8 cellular contexts compared by ENCODE assay signal in genomic region chr20:36754656-36755222, GRCh38. TPM values are rescaled to one million over a fixed set of nuclear protein-coding genes. Genes with fewer than 3 reads are reported as not detected.
DNase-seq lines count a peak whose midpoint lies in the region; ATAC-seq, FAIRE-seq and TF ChIP-seq lines count a peak whose summit lies in the region.

No MANE protein-coding gene starts in this region.

- H3K9me1 ChIP-seq in keratinocyte (ENCODE audit: control insufficient read depth, extremely low read depth, insufficient read depth, low read length): no peaks in the 10 kb centered on the region

- no peak for FAIRE-seq in keratinocyte (lab: Jason Lieb, UNC)

- H3K36me3 ChIP-seq in mammary epithelial cell (ENCODE audit: insufficient read depth, low read length) (peaks cover 24% of the 10 kb centered on the region), keratinocyte (ENCODE audit: control insufficient read depth in 2 of 2, extremely low read depth in 1 of 2, insufficient read depth in 2 of 2, low read length in 2 of 2) (peaks cover 0 to 23% of the 10 kb centered on the region in 2 experiments)

- H3K4me2 ChIP-seq in mammary epithelial cell (ENCODE audit: insufficient read depth, low read depth, low read length) (no peak overlapping the region), keratinocyte (ENCODE audit: control insufficient read depth, extremely low read depth, insufficient read depth, low read depth, low read length) (no peak overlapping the region)

- intact Hi-C loops in mammary epithelial cell (cut with micrococcal nuclease): loop anchor here (1.0 to 2.0 kb wide), 5 partner anchors 37 to 551 kb away; no protein-coding TSS in a partner anchor

- H3K27me3 ChIP-seq in mammary epithelial cell (ENCODE audit: insufficient read depth, low read length): no peaks in the 10 kb centered on the region
- no peaks in the 10 kb centered on the region for H3K27me3 ChIP-seq in keratinocyte (ENCODE audit: control insufficient read depth, extremely low read depth, insufficient read depth, low read length)

- no peaks in the 10 kb centered on the region for H3K27me3 Mint-ChIP-seq in activated CD8-positive, alpha-beta memory T cell treated with anti-CD3 and anti-CD28 coated beads, Interleukin-2, amount 10 ng/mL, durations not matched to agents 7 days and 5 days

- no peak overlapping the region for H3K27ac ChIP-seq in mammary epithelial cell (ENCODE audit: insufficient read depth, low read depth, low read length)
- no peak overlapping the region for H3K27ac ChIP-seq in keratinocyte (ENCODE audit: control insufficient read depth, insufficient read depth, low read length)

- H3K4me1 Mint-ChIP-seq in activated CD8-positive, alpha-beta memory T cell treated with anti-CD3 and anti-CD28 coated beads, Interleukin-2, amount 10 ng/mL, durations not matched to agents 7 days and 5 days: peaks cover 14% of the 10 kb centered on the region

- no TSS peak for BruUV-seq in mammary epithelial cell (replicated peaks; lab: Mats Ljungman, UMichigan)

- H3K27ac Mint-ChIP-seq in activated CD8-positive, alpha-beta memory T cell treated with anti-CD3 and anti-CD28 coated beads, Interleukin-2, amount 10 ng/mL, durations not matched to agents 7 days and 5 days: no peak overlapping the region

- CTCF ChIA-PET in activated CD8-positive, alpha-beta memory T cell treated with anti-CD3 and anti-CD28 coated beads, Interleukin-2, amount 10 ng/mL, durations not matched to agents 7 days and 5 days (lab: Charles Lee): interaction anchor here (0.6 to 5.8 kb wide), 34 partner anchors 8 to 350 kb away, joined by 3 to 31 read pairs (median 4); partner anchors contain the start of genes DSN1, NDRG3, RAB5IF and SLA2
- CTCF ChIA-PET in mammary epithelial cell (lab: Charles Lee; ENCODE audit: low non-redundant PET): no interaction called here

- WGBS in mammary epithelial cell (ENCODE audit: low coverage, missing lambda C conversion rate): 0% methylated on average over 1 of the region's 2 CpGs

- H3K4me3 Mint-ChIP-seq in activated CD8-positive, alpha-beta memory T cell treated with anti-CD3 and anti-CD28 coated beads, Interleukin-2, amount 10 ng/mL, durations not matched to agents 7 days and 5 days: no peak overlapping the region

- H4K20me1 ChIP-seq in mammary epithelial cell (ENCODE audit: insufficient read depth, low read length) (no peaks in the 10 kb centered on the region), keratinocyte (ENCODE audit: control insufficient read depth, extremely low read depth, insufficient read depth, low read length) (no peaks in the 10 kb centered on the region)

- dilution Hi-C loops in mammary epithelial cell (cut with HindIII; ENCODE audit: low sequenced_read_pairs): loop anchor here (10.0 kb wide), 1 partner anchor 140 kb away; no protein-coding TSS in a partner anchor
- dilution Hi-C loops in keratinocyte (cut with MboI; ENCODE audit: extremely low pct_ligation_motif_present, low sequenced_read_pairs): no loop called here

- H3K4me1 ChIP-seq in mammary epithelial cell (ENCODE audit: insufficient read depth, low read length) (no peaks in the 10 kb centered on the region), keratinocyte (ENCODE audit: control insufficient read depth, extremely low read depth, insufficient read depth, low read length) (no peaks in the 10 kb centered on the region)

- in situ Hi-C loops in mammary epithelial cell (cut with MboI; ENCODE audit: low sequenced_read_pairs in 2 of 2): loop anchor here in 1 of 2 donors (10.0 kb wide), 1 partner anchor 200 kb away; no protein-coding TSS in a partner anchor

- H3K4me3 ChIP-seq in mammary epithelial cell (replicated peaks in 1 of 3; ENCODE audit: insufficient read depth in 1 of 3, low read depth in 2 of 3, low read length in 3 of 3) (no peak overlapping the region), keratinocyte (ENCODE audit: control insufficient read depth in 2 of 3, extremely low read depth in 1 of 3, insufficient read depth in 2 of 3, low read depth in 1 of 3, low read length in 3 of 3) (no peak overlapping the region)

- peak; percentile 85 for ATAC-seq in activated CD8-positive, alpha-beta memory T cell treated with anti-CD3 and anti-CD28 coated beads, Interleukin-2, amount 10 ng/mL, durations not matched to agents 7 days and 5 days
- ATAC-seq in GM18870 (IDR thresholded peaks at IDR 0.05; ENCODE audit: unreplicated experiment): no peak

- H2AFZ ChIP-seq in mammary epithelial cell (ENCODE audit: low read depth, low read length): no peak overlapping the region
- H2AFZ ChIP-seq in keratinocyte (ENCODE audit: control insufficient read depth, low read length): no peak overlapping the region

- no peaks in the 10 kb centered on the region for H3K9me3 Mint-ChIP-seq in activated CD8-positive, alpha-beta memory T cell treated with anti-CD3 and anti-CD28 coated beads, Interleukin-2, amount 10 ng/mL, durations not matched to agents 7 days and 5 days (ENCODE audit: low read depth)

- H3K9ac ChIP-seq in mammary epithelial cell (ENCODE audit: insufficient read depth, low read length): no peak overlapping the region
- no peak overlapping the region for H3K9ac ChIP-seq in keratinocyte (ENCODE audit: control insufficient read depth, extremely low read depth, insufficient read depth, low read length)

- H3K9me3 ChIP-seq in mammary epithelial cell (replicated peaks; ENCODE audit: insufficient read depth, low read length): no peaks in the 10 kb centered on the region
- no peaks in the 10 kb centered on the region for H3K9me3 ChIP-seq in keratinocyte (ENCODE audit: control insufficient read depth, low read depth, low read length)

- TF ChIP-seq CTCF in mammary epithelial cell (conservative IDR thresholded peaks at IDR 0.05 in 1 of 2, IDR thresholded peaks at IDR 0.05 in 1 of 2; ENCODE audit: extremely low read depth in 1 of 2, insufficient read depth in 1 of 2, low read depth in 1 of 2, low read length in 2 of 2) (peak; percentile 82 to 83), keratinocyte (optimal IDR thresholded peaks at IDR 0.05 in 1 of 3, IDR thresholded peaks at IDR 0.05 in 1 of 3, conservative IDR thresholded peaks at IDR 0.05 in 1 of 3; ENCODE audit: extremely low read depth in 1 of 3, insufficient read depth in 2 of 3, low read length in 3 of 3) (peak; percentile 74 to 79 (median 76))

- DNase-seq in activated CD8-positive, alpha-beta memory T cell treated with anti-CD3 and anti-CD28 coated beads, Interleukin-2, amount 10 ng/mL, durations not matched to agents 7 days and 5 days: peak; percentile 65
- no peak for DNase-seq in activated CD8-positive, alpha-beta memory T cell treated with anti-CD3 and anti-CD28 coated beads for 24 hours
- DNase-seq in NCI-H1105 treated with DMSO at 0.1 percent for 48 hours (lab: John Stamatoyannopoulos, UW) (peak; percentile 50), T-helper 1 cell (peak in 4 of 5 donors; percentile 13 to 42 (median 24)), mammary epithelial cell (peak; percentile 53), keratinocyte (ENCODE audit: low read depth, low spot score) (peak; percentile 41)
- DNase-seq in stimulated activated CD4-positive, alpha-beta T cell treated with anti-CD3 and anti-CD28 coated beads, Interleukin-2, amount 100 ng/mL, for 4 hours (ENCODE audit: low read depth): peak; percentile 19

- H3K79me2 ChIP-seq in mammary epithelial cell (ENCODE audit: insufficient read depth, low read length): no peaks in the 10 kb centered on the region
- H3K79me2 ChIP-seq in keratinocyte (ENCODE audit: control insufficient read depth, insufficient read depth, low read length): no peaks in the 10 kb centered on the region

- H3K36me3 Mint-ChIP-seq in activated CD8-positive, alpha-beta memory T cell treated with anti-CD3 and anti-CD28 coated beads, Interleukin-2, amount 10 ng/mL, durations not matched to agents 7 days and 5 days: peaks cover 47% of the 10 kb centered on the region

RNA-seq across cellular contexts. Expression of gene NDRG3, which starts 8.8 kb away (rescaled TPM):
- 10 to 100 TPM; 27.8 to 28.8 TPM for total RNA-seq in activated CD8-positive, alpha-beta memory T cell treated with anti-CD3 and anti-CD28 coated beads, Interleukin-2, amount 10 ng/mL, durations not matched to agents 7 days and 5 days
- 10 to 100 TPM; 20.8 to 25.9 TPM for total RNA-seq in mammary epithelial cell
- 29.2 TPM for polyA plus RNA-seq in mammary epithelial cell
- 36.9 TPM for polyA minus RNA-seq in mammary epithelial cell
- polyA plus RNA-seq in keratinocyte: 36.2 to 52.3 TPM (median 44.1 TPM) in 3 replicates
- polyA plus RNA-seq in keratinocyte (2011; ENCODE audit: low read depth): 3.0 TPM
- polyA plus RNA-seq in keratinocyte (2011; cell fraction: cytosol; rRNA removed): 39.3 and 55.9 TPM in 2 replicates
- 35.0 and 36.4 TPM in 2 replicates for polyA plus RNA-seq in keratinocyte (2011; cell fraction: nucleus; rRNA removed)
- 8.6 and 32.2 TPM in 2 replicates for polyA plus RNA-seq in keratinocyte (2012; ENCODE audit: low replicate concordance)
- polyA minus RNA-seq in keratinocyte: 37.1 to 46.3 TPM (median 45.2 TPM) in 3 replicates
- 28.4 TPM for polyA minus RNA-seq in keratinocyte (2011; cell fraction: cytosol; rRNA and poly(A)+ RNA removed)
- polyA minus RNA-seq in keratinocyte (2011; cell fraction: nucleus; rRNA and poly(A)+ RNA removed): 12.1 and 25.3 TPM in 2 replicates

RNA-seq across cellular contexts. Expression of gene DSN1, which starts 18.8 kb away (rescaled TPM):
- 10 to 100 TPM; 36.0 to 42.7 TPM for total RNA-seq in activated CD8-positive, alpha-beta memory T cell treated with anti-CD3 and anti-CD28 coated beads, Interleukin-2, amount 10 ng/mL, durations not matched to agents 7 days and 5 days
- 10 to 100 TPM in 1 of 2 donors, 1 to 10 TPM in 1; 6.7 to 12.8 TPM for total RNA-seq in mammary epithelial cell
- polyA plus RNA-seq in mammary epithelial cell (17.3 TPM), keratinocyte (6.6 to 12.7 TPM (median 9.9 TPM) in 3 replicates)
- polyA minus RNA-seq in mammary epithelial cell (17.2 TPM), keratinocyte (1.8 to 6.7 TPM (median 4.6 TPM) in 3 replicates)
- 3.8 TPM for polyA plus RNA-seq in keratinocyte (2011; ENCODE audit: low read depth)
- polyA plus RNA-seq in keratinocyte (2011; cell fraction: cytosol; rRNA removed): 4.4 and 7.8 TPM in 2 replicates
- 9.3 and 10.0 TPM in 2 replicates for polyA plus RNA-seq in keratinocyte (2011; cell fraction: nucleus; rRNA removed)
- 4.4 and 8.1 TPM in 2 replicates for polyA plus RNA-seq in keratinocyte (2012; ENCODE audit: low replicate concordance)
- polyA minus RNA-seq in keratinocyte (2011; cell fraction: cytosol; rRNA and poly(A)+ RNA removed): 4.6 TPM
- 3.4 and 6.8 TPM in 2 replicates for polyA minus RNA-seq in keratinocyte (2011; cell fraction: nucleus; rRNA and poly(A)+ RNA removed)
